ENCODE assay signal across 1 cellular context in the genomic region with DNA sequence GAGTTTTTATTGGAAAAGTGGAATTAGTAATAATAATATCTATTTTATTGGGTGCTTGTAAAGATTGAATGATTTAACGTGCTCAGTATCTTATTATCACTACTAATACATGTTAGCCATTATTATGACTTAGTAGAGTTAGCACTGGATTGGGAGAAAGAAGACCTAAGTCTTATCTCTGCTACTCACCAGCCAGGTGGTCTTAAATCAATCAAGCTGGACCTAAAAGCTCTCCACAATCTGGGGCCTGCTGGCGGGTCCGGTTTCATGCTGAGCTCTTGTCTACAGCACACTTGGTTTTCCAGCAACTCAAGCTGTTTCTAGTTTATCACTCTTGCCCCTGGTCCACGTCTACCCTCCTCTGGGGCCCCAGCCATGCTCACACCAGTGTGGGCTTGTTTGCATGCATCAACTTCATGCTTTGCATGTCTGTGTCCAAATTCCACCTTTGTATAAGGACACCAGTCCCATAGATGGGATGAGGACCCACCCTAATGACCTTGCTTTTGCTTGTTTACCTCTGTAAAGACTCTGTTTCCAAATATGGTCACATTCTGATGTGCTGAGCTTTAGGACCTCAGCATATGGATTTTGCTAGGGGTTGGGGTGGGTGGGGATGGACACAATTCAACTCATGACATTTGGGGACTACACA.
TF ChIP-seq lines count a peak whose summit lies in the region.

No MANE protein-coding gene starts in this region.

TF ChIP-seq in HepG2, 621 proteins besides CTCF, POLR2A, EP300 and RAD21 (continued from another document and continues in another):
- TF ChIP-seq, protein P1, sequence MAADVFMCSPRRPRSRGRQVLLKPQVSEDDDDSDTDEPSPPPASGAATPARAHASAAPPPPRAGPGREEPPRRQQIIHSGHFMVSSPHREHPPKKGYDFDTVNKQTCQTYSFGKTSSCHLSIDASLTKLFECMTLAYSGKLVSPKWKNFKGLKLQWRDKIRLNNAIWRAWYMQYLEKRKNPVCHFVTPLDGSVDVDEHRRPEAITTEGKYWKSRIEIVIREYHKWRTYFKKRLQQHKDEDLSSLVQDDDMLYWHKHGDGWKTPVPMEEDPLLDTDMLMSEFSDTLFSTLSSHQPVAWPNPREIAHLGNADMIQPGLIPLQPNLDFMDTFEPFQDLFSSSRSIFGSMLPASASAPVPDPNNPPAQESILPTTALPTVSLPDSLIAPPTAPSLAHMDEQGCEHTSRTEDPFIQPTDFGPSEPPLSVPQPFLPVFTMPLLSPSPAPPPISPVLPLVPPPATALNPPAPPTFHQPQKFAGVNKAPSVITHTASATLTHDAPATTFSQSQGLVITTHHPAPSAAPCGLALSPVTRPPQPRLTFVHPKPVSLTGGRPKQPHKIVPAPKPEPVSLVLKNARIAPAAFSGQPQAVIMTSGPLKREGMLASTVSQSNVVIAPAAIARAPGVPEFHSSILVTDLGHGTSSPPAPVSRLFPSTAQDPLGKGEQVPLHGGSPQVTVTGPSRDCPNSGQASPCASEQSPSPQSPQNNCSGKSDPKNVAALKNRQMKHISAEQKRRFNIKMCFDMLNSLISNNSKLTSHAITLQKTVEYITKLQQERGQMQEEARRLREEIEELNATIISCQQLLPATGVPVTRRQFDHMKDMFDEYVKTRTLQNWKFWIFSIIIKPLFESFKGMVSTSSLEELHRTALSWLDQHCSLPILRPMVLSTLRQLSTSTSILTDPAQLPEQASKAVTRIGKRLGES (CRISPR knock-in tag; IDR thresholded peaks at IDR 0.05; ENCODE audit: borderline replicate concordance): no peak
- TF ChIP-seq, protein P2, sequence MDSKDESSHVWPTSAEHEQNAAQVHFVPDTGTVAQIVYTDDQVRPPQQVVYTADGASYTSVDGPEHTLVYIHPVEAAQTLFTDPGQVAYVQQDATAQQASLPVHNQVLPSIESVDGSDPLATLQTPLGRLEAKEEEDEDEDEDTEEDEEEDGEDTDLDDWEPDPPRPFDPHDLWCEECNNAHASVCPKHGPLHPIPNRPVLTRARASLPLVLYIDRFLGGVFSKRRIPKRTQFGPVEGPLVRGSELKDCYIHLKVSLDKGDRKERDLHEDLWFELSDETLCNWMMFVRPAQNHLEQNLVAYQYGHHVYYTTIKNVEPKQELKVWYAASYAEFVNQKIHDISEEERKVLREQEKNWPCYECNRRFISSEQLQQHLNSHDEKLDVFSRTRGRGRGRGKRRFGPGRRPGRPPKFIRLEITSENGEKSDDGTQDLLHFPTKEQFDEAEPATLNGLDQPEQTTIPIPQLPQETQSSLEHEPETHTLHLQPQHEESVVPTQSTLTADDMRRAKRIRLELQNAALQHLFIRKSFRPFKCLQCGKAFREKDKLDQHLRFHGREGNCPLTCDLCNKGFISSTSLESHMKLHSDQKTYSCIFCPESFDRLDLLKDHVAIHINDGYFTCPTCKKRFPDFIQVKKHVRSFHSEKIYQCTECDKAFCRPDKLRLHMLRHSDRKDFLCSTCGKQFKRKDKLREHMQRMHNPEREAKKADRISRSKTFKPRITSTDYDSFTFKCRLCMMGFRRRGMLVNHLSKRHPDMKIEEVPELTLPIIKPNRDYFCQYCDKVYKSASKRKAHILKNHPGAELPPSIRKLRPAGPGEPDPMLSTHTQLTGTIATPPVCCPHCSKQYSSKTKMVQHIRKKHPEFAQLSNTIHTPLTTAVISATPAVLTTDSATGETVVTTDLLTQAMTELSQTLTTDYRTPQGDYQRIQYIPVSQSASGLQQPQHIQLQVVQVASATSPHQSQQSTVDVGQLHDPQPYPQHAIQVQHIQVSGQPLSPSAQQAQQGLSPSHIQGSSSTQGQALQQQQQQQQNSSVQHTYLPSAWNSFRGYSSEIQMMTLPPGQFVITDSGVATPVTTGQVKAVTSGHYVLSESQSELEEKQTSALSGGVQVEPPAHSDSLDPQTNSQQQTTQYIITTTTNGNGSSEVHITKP (CRISPR knock-in tag; IDR thresholded peaks at IDR 0.05; ENCODE audit: low read depth): no peak
- peak; percentile 42 for TF ChIP-seq TEAD3 (CRISPR knock-in tag; optimal IDR thresholded peaks at IDR 0.05; ENCODE audit: borderline replicate concordance)
- no peak for TF ChIP-seq TCF12 (IDR thresholded peaks at IDR 0.05)
- no peak for TF ChIP-seq TCF12 (CRISPR knock-in tag; IDR thresholded peaks at IDR 0.05)
- no peak for TF ChIP-seq ZKSCAN8 (CRISPR knock-in tag; IDR thresholded peaks at IDR 0.05; ENCODE audit: borderline replicate concordance)
- TF ChIP-seq ESRRA (CRISPR knock-in tag; IDR thresholded peaks at IDR 0.05; ENCODE audit: low read depth): no peak
- TF ChIP-seq SIX4 (CRISPR knock-in tag; IDR thresholded peaks at IDR 0.05): no peak
- TF ChIP-seq SETDB1 (CRISPR knock-in tag; IDR thresholded peaks at IDR 0.05; ENCODE audit: borderline replicate concordance): no peak
- TF ChIP-seq STAG1 (CRISPR knock-in tag; IDR thresholded peaks at IDR 0.05): no peak
- TF ChIP-seq, protein P3, sequence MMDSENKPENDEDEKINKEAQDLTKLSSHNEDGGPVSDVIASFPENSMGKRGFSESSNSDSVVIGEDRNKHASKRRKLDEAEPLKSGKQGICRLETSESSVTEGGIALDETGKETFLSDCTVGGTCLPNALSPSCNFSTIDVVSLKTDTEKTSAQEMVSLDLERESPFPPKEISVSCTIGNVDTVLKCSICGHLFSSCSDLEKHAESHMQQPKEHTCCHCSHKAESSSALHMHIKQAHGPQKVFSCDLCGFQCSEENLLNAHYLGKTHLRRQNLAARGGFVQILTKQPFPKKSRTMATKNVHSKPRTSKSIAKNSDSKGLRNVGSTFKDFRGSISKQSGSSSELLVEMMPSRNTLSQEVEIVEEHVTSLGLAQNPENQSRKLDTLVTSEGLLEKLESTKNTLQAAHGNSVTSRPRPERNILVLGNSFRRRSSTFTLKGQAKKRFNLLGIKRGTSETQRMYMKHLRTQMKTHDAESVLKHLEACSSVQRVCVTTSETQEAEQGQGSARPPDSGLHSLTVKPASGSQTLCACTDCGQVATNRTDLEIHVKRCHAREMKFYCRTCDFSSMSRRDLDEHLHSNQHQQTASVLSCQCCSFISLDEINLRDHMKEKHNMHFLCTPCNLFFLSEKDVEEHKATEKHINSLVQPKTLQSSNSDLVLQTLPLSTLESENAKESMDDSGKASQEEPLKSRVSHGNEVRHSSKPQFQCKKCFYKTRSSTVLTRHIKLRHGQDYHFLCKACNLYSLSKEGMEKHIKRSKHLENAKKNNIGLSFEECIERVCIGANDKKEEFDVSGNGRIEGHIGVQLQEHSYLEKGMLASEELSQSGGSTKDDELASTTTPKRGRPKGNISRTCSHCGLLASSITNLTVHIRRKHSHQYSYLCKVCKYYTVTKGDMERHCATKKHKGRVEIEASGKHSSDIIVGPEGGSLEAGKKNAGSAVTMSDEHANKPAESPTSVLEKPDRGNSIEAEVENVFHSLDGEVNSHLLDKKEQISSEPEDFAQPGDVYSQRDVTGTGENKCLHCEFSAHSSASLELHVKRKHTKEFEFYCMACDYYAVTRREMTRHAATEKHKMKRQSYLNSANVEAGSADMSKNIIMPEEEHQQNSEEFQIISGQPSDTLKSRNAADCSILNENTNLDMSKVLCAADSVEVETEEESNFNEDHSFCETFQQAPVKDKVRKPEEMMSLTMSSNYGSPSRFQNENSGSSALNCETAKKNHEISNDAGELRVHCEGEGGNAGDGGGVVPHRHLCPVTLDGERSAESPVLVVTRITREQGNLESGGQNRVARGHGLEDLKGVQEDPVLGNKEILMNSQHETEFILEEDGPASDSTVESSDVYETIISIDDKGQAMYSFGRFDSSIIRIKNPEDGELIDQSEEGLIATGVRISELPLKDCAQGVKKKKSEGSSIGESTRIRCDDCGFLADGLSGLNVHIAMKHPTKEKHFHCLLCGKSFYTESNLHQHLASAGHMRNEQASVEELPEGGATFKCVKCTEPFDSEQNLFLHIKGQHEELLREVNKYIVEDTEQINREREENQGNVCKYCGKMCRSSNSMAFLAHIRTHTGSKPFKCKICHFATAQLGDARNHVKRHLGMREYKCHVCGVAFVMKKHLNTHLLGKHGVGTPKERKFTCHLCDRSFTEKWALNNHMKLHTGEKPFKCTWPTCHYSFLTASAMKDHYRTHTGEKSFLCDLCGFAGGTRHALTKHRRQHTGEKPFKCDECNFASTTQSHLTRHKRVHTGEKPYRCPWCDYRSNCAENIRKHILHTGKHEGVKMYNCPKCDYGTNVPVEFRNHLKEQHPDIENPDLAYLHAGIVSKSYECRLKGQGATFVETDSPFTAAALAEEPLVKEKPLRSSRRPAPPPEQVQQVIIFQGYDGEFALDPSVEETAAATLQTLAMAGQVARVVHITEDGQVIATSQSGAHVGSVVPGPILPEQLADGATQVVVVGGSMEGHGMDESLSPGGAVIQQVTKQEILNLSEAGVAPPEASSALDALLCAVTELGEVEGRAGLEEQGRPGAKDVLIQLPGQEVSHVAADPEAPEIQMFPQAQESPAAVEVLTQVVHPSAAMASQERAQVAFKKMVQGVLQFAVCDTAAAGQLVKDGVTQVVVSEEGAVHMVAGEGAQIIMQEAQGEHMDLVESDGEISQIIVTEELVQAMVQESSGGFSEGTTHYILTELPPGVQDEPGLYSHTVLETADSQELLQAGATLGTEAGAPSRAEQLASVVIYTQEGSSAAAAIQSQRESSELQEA (CRISPR knock-in tag; IDR thresholded peaks at IDR 0.05; ENCODE audit: not compliant biosample characterization): no peak
- no peak for TF ChIP-seq ZNF773 (CRISPR knock-in tag; IDR thresholded peaks at IDR 0.05; ENCODE audit: borderline replicate concordance)
- TF ChIP-seq HDAC2 (CRISPR knock-in tag; IDR thresholded peaks at IDR 0.05): no peak
- no peak for TF ChIP-seq ZNF790 (CRISPR knock-in tag; IDR thresholded peaks at IDR 0.05; ENCODE audit: borderline replicate concordance)
- no peak for TF ChIP-seq NR1H2 (CRISPR knock-in tag; IDR thresholded peaks at IDR 0.05; ENCODE audit: borderline replicate concordance, low read depth)
- TF ChIP-seq ZFYVE20 (CRISPR knock-in tag; IDR thresholded peaks at IDR 0.05; ENCODE audit: borderline replicate concordance, low read depth): no peak
- no peak for TF ChIP-seq GATAD2A (CRISPR knock-in tag; IDR thresholded peaks at IDR 0.05)
- TF ChIP-seq ZNF768 (CRISPR knock-in tag; IDR thresholded peaks at IDR 0.05): no peak
- TF ChIP-seq, protein P4, sequence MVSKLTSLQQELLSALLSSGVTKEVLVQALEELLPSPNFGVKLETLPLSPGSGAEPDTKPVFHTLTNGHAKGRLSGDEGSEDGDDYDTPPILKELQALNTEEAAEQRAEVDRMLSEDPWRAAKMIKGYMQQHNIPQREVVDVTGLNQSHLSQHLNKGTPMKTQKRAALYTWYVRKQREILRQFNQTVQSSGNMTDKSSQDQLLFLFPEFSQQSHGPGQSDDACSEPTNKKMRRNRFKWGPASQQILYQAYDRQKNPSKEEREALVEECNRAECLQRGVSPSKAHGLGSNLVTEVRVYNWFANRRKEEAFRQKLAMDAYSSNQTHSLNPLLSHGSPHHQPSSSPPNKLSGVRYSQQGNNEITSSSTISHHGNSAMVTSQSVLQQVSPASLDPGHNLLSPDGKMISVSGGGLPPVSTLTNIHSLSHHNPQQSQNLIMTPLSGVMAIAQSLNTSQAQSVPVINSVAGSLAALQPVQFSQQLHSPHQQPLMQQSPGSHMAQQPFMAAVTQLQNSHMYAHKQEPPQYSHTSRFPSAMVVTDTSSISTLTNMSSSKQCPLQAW (CRISPR knock-in tag; IDR thresholded peaks at IDR 0.05): peak; percentile 29; the same call in 1 of the 2 replicates
- TF ChIP-seq ZKSCAN1 (IDR thresholded peaks at IDR 0.05; ENCODE audit: low read length): no peak
- no peak for TF ChIP-seq GATA4 (IDR thresholded peaks at IDR 0.05; ENCODE audit: borderline replicate concordance, low read depth)
- no peak for TF ChIP-seq ZNF501 (CRISPR knock-in tag; IDR thresholded peaks at IDR 0.05)
- TF ChIP-seq MAZ (IDR thresholded peaks at IDR 0.05; ENCODE audit: borderline replicate concordance, low read depth, low read length): no peak
- TF ChIP-seq MAZ (CRISPR knock-in tag; IDR thresholded peaks at IDR 0.05; ENCODE audit: low read depth): no peak
- no peak for TF ChIP-seq ZNF615 (CRISPR knock-in tag; IDR thresholded peaks at IDR 0.05; ENCODE audit: borderline replicate concordance)
- TF ChIP-seq DMAP1 (CRISPR knock-in tag; IDR thresholded peaks at IDR 0.05): no peak
- TF ChIP-seq ZNF644 (CRISPR knock-in tag; IDR thresholded peaks at IDR 0.05; ENCODE audit: low read depth): peak; percentile 23; the same call in 1 of the 2 replicates
- TF ChIP-seq FOXP1 (IDR thresholded peaks at IDR 0.05): no peak
- peak; percentile 43; the same call in 1 of the 2 replicates for TF ChIP-seq FOXP1 (CRISPR knock-in tag; IDR thresholded peaks at IDR 0.05)
- no peak for TF ChIP-seq ZNF766 (CRISPR knock-in tag; IDR thresholded peaks at IDR 0.05; ENCODE audit: borderline replicate concordance)
- TF ChIP-seq, protein P5, sequence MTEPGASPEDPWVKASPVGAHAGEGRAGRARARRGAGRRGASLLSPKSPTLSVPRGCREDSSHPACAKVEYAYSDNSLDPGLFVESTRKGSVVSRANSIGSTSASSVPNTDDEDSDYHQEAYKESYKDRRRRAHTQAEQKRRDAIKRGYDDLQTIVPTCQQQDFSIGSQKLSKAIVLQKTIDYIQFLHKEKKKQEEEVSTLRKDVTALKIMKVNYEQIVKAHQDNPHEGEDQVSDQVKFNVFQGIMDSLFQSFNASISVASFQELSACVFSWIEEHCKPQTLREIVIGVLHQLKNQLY (CRISPR knock-in tag; IDR thresholded peaks at IDR 0.05): peak; percentile 53; the same call in 1 of the 2 replicates
- no peak for TF ChIP-seq MAFF (IDR thresholded peaks at IDR 0.05; ENCODE audit: low read depth, low read length)
- no peak for TF ChIP-seq SMAD1 (CRISPR knock-in tag; IDR thresholded peaks at IDR 0.05; ENCODE audit: borderline replicate concordance, low read depth)
- peak; percentile 46; the same call in 1 of the 2 replicates for TF ChIP-seq FOXK1 (CRISPR knock-in tag; IDR thresholded peaks at IDR 0.05; ENCODE audit: borderline replicate concordance, low read depth)
- no peak for TF ChIP-seq RBFOX2 (IDR thresholded peaks at IDR 0.05; ENCODE audit: low read depth, low read length)
- TF ChIP-seq, protein P6, sequence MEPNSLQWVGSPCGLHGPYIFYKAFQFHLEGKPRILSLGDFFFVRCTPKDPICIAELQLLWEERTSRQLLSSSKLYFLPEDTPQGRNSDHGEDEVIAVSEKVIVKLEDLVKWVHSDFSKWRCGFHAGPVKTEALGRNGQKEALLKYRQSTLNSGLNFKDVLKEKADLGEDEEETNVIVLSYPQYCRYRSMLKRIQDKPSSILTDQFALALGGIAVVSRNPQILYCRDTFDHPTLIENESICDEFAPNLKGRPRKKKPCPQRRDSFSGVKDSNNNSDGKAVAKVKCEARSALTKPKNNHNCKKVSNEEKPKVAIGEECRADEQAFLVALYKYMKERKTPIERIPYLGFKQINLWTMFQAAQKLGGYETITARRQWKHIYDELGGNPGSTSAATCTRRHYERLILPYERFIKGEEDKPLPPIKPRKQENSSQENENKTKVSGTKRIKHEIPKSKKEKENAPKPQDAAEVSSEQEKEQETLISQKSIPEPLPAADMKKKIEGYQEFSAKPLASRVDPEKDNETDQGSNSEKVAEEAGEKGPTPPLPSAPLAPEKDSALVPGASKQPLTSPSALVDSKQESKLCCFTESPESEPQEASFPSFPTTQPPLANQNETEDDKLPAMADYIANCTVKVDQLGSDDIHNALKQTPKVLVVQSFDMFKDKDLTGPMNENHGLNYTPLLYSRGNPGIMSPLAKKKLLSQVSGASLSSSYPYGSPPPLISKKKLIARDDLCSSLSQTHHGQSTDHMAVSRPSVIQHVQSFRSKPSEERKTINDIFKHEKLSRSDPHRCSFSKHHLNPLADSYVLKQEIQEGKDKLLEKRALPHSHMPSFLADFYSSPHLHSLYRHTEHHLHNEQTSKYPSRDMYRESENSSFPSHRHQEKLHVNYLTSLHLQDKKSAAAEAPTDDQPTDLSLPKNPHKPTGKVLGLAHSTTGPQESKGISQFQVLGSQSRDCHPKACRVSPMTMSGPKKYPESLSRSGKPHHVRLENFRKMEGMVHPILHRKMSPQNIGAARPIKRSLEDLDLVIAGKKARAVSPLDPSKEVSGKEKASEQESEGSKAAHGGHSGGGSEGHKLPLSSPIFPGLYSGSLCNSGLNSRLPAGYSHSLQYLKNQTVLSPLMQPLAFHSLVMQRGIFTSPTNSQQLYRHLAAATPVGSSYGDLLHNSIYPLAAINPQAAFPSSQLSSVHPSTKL (CRISPR knock-in tag; IDR thresholded peaks at IDR 0.05): 0 out of 2 replicates have a peak, but pooled peaks have one; percentile 31
- no peak for TF ChIP-seq PAWR (CRISPR knock-in tag; IDR thresholded peaks at IDR 0.05; ENCODE audit: borderline replicate concordance)
